Comparison of ENCODE assay signal across 14 cellular contexts in genomic region chr1:21901986-21902377, GRCh38. TPM values are rescaled to one million over a fixed set of nuclear protein-coding genes. Genes with fewer than 3 reads are reported as not detected.
DNase-seq lines count a peak whose midpoint lies in the region; ATAC-seq and TF ChIP-seq lines count a peak whose summit lies in the region.
"Had no signal": no experiment of that assay in that cellular context is flagged by ENCODE, and none has a peak within 500 bp of the region (broad histone marks: within the 10 kb centered on the region; RNA-seq: fewer than 3 reads in every experiment).

No MANE protein-coding gene starts in this region.

- no peaks in the 10 kb centered on the region for H3K36me3 ChIP-seq in lung (ENCODE audit: control insufficient read depth in 2 of 2, insufficient read depth in 2 of 2, low read length in 2 of 2)

- H3K27me3 Mint-ChIP-seq in stimulated activated naive CD8-positive, alpha-beta T cell treated with anti-CD3 and anti-CD28 coated beads, Interleukin-15, amount 100 ng/mL, for 72 hours = no peaks in the 10 kb centered on the region
- peaks cover 2 to 6% of the 10 kb centered on the region in 2 donors for H3K27me3 Mint-ChIP-seq in natural killer cell treated with Interleukin-12 subunit alpha and Interleukin-12 subunit beta and Interleukin-15 and Interleukin-18, amount 100 ng/mL, for 72 hours

- no peak for TF ChIP-seq CTCF in lung (IDR thresholded peaks at IDR 0.05; ENCODE audit: control extremely low read depth, extremely low read depth)

- H3K27ac Mint-ChIP-seq in stimulated activated naive CD8-positive, alpha-beta T cell treated with anti-CD3 and anti-CD28 coated beads, Interleukin-15, amount 100 ng/mL, for 72 hours = peak overlapping the region in 1 of 2 donors; percentile 9
- no peak overlapping the region for H3K27ac Mint-ChIP-seq in natural killer cell treated with Interleukin-12 subunit alpha and Interleukin-12 subunit beta and Interleukin-15 and Interleukin-18, amount 100 ng/mL, for 72 hours

- no peak overlapping the region for H3K4me3 Mint-ChIP-seq in stimulated activated naive CD8-positive, alpha-beta T cell treated with anti-CD3 and anti-CD28 coated beads, Interleukin-15, amount 100 ng/mL, for 72 hours
- no peak overlapping the region for H3K4me3 Mint-ChIP-seq in natural killer cell treated with Interleukin-12 subunit alpha and Interleukin-12 subunit beta and Interleukin-15 and Interleukin-18, amount 100 ng/mL, for 72 hours

- ATAC-seq in lung (ENCODE audit: insufficient read depth, low FRiP score) = no peak
- ATAC-seq in HG03439 (IDR thresholded peaks at IDR 0.05; ENCODE audit: unreplicated experiment) = no peak
- ATAC-seq in stimulated activated naive CD8-positive, alpha-beta T cell treated with anti-CD3 and anti-CD28 coated beads, Interleukin-15, amount 100 ng/mL, for 72 hours = no peak
- ATAC-seq in natural killer cell treated with Interleukin-12 subunit alpha and Interleukin-12 subunit beta and Interleukin-15 and Interleukin-18, amount 100 ng/mL, for 72 hours = no peak

- H3K4me3 ChIP-seq in lung = no peak overlapping the region
- no peak overlapping the region for H3K4me3 ChIP-seq in skin epidermis
- H3K4me3 ChIP-seq: dorsolateral prefrontal cortex had no signal

- no peaks in the 10 kb centered on the region for H3K9me3 ChIP-seq in lung (ENCODE audit: control insufficient read depth in 2 of 2, insufficient read depth in 1 of 2, low read length in 1 of 2)

- H3K36me3 Mint-ChIP-seq in natural killer cell treated with Interleukin-12 subunit alpha and Interleukin-12 subunit beta and Interleukin-15 and Interleukin-18, amount 100 ng/mL, for 72 hours = no peaks in the 10 kb centered on the region

- H3K27me3 ChIP-seq in lung (ENCODE audit: control insufficient read depth, insufficient read depth) = no peaks in the 10 kb centered on the region
- H3K27me3 ChIP-seq: dorsolateral prefrontal cortex had no signal

- H3K4me1 Mint-ChIP-seq in stimulated activated naive CD8-positive, alpha-beta T cell treated with anti-CD3 and anti-CD28 coated beads, Interleukin-15, amount 100 ng/mL, for 72 hours = peaks cover 30% of the 10 kb centered on the region
- peaks cover 0 to 6% of the 10 kb centered on the region in 2 donors for H3K4me1 Mint-ChIP-seq in natural killer cell treated with Interleukin-12 subunit alpha and Interleukin-12 subunit beta and Interleukin-15 and Interleukin-18, amount 100 ng/mL, for 72 hours (ENCODE audit: low read depth in 2 of 2)

- H3K27ac ChIP-seq in lung (ENCODE audit: low read depth in 1 of 2, low read length in 1 of 2) (peak overlapping the region; percentile 17 to 65), skin epidermis (peak overlapping the region in 19 of 21 experiments; percentile 0 to 89 (median 54))
- H3K27ac ChIP-seq: dorsolateral prefrontal cortex had no signal

- 22 to 24% methylated on average over 11 of the region's 11 CpGs for WGBS in lung, 2 donors

- no peaks in the 10 kb centered on the region for H3K9me3 Mint-ChIP-seq in stimulated activated naive CD8-positive, alpha-beta T cell treated with anti-CD3 and anti-CD28 coated beads, Interleukin-15, amount 100 ng/mL, for 72 hours
- H3K9me3 Mint-ChIP-seq in natural killer cell treated with Interleukin-12 subunit alpha and Interleukin-12 subunit beta and Interleukin-15 and Interleukin-18, amount 100 ng/mL, for 72 hours = no peaks in the 10 kb centered on the region

- H3K4me1 ChIP-seq in lung (ENCODE audit: control insufficient read depth in 2 of 2, insufficient read depth in 2 of 2, low read length in 2 of 2) = peaks cover 21 to 48% of the 10 kb centered on the region in 2 donors

- DNase-seq in ELF-1 (ENCODE audit: low read depth, low spot score) (peak; percentile 58), astrocyte of the hippocampus (ENCODE audit: low read depth, low spot score) (peak; percentile 47), lung (ENCODE audit: low spot score) (no peak), NCI-H345 treated with DMSO at 0.1 percent for 48 hours (lab: John Stamatoyannopoulos, UW; ENCODE audit: unreplicated experiment) (no peak)
- DNase-seq in stimulated activated naive CD8-positive, alpha-beta T cell treated with anti-CD3 and anti-CD28 coated beads, Interleukin-15, amount 100 ng/mL, for 72 hours = no peak
- DNase-seq in natural killer cell treated with Interleukin-12 subunit alpha and Interleukin-12 subunit beta and Interleukin-15 and Interleukin-18, amount 100 ng/mL, for 72 hours (ENCODE audit: low spot score) = no peak
- DNase-seq: activated CD8-positive, alpha-beta memory T cell treated with anti-CD3 and anti-CD28 coated beads for 24 hours; activated naive CD4-positive, alpha-beta T cell treated with anti-CD3 and anti-CD28 coated beads, Interleukin-2, amount 50 U/mL, for 16 hours; dorsolateral prefrontal cortex; GDM1; glutamatergic neuron; NCI-H1930 had no signal

RNA-seq across cellular contexts. Expression of gene HSPG2, which starts 35.1 kb away (rescaled TPM):
- total RNA-seq in lung = 100 to 1,000 TPM; 180 to 335 TPM
- polyA plus RNA-seq in lung = 100 to 1,000 TPM in 1 of 2 donors, 10 to 100 TPM in 1; 58.0 to 100 TPM
- under 1 TPM in 1 of 2 donors, not detected in 1; 0.20 TPM for total RNA-seq in natural killer cell treated with Interleukin-12 subunit alpha and Interleukin-12 subunit beta and Interleukin-15 and Interleukin-18, amount 100 ng/mL, for 72 hours

Comparison
In these comparisons a context has a peak if more than half of its experiments do, and no peak if none do; other contexts are left out.
1. DNase-seq: peak in ELF-1 (single experiment) and astrocyte of the hippocampus (single experiment); none in lung (single experiment), NCI-H345 treated with DMSO at 0.1 percent for 48 hours (single experiment), stimulated activated naive CD8-positive, alpha-beta T cell treated with anti-CD3 and anti-CD28 coated beads, Interleukin-15, amount 100 ng/mL, for 72 hours (0 of 2) and natural killer cell treated with Interleukin-12 subunit alpha and Interleukin-12 subunit beta and Interleukin-15 and Interleukin-18, amount 100 ng/mL, for 72 hours (single experiment).
2. RNA of gene HSPG2, which starts 35.1 kb away (total RNA-seq): 180 to 335 TPM in lung; 0.20 TPM in natural killer cell treated with Interleukin-12 subunit alpha and Interleukin-12 subunit beta and Interleukin-15 and Interleukin-18, amount 100 ng/mL, for 72 hours; every median in the first group is over 100 times any median in the second.